8 cellular contexts compared by ENCODE assay signal in genomic region chrX:13690836-13691235, GRCh38. TPM values are rescaled to one million over a fixed set of nuclear protein-coding genes. Genes with fewer than 3 reads are reported as not detected.
DNase-seq lines count a peak whose midpoint lies in the region; ATAC-seq and TF ChIP-seq lines count a peak whose summit lies in the region.

No MANE protein-coding gene starts in this region.

- H3K27me3 Mint-ChIP-seq in CD4-positive, alpha-beta memory T cell, result no peaks in the 10 kb centered on the region
- no peaks in the 10 kb centered on the region for H3K27me3 Mint-ChIP-seq in naive thymus-derived CD8-positive, alpha-beta T cell

- H3K27ac ChIP-seq in CD4-positive, alpha-beta memory T cell (ENCODE audit: low read depth, low read length), result peak overlapping the region; percentile 87
- no peak overlapping the region for H3K27ac ChIP-seq in HUES48 (ENCODE audit: low read depth, low read length)
- H3K27ac ChIP-seq in brain microvascular endothelial cell, result no peak overlapping the region

- H3K9me3 Mint-ChIP-seq in CD4-positive, alpha-beta memory T cell, result no peaks in the 10 kb centered on the region
- peaks cover 0 to 4% (median 0%) of the 10 kb centered on the region in 9 donors for H3K9me3 Mint-ChIP-seq in naive thymus-derived CD8-positive, alpha-beta T cell

- peaks cover 0 to 21% of the 10 kb centered on the region in 2 donors for H3K36me3 Mint-ChIP-seq in CD4-positive, alpha-beta memory T cell
- H3K36me3 Mint-ChIP-seq in naive thymus-derived CD8-positive, alpha-beta T cell, result peaks cover 0 to 6% (median 5%) of the 10 kb centered on the region in 3 donors

- peak in 2 of 5 donors; percentile 18 to 23 for DNase-seq in CD4-positive, alpha-beta memory T cell
- DNase-seq in brain microvascular endothelial cell, result no peak
- DNase-seq in naive thymus-derived CD8-positive, alpha-beta T cell, result peak in 2 of 10 donors; percentile 16 to 23

- H3K4me3 Mint-ChIP-seq in CD4-positive, alpha-beta memory T cell, result peak overlapping the region; percentile 67 to 96 (median 93)
- H3K4me3 Mint-ChIP-seq in naive thymus-derived CD8-positive, alpha-beta T cell, result peak overlapping the region; percentile 84 to 96 (median 92)

- H3K4me1 ChIP-seq in CD4-positive, alpha-beta memory T cell (ENCODE audit: insufficient read depth, low read length), result peaks cover 65% of the 10 kb centered on the region
- H3K4me1 ChIP-seq in HUES48 (ENCODE audit: control insufficient read depth, insufficient read depth, low read length), result peaks cover 45% of the 10 kb centered on the region

- H3K4me1 Mint-ChIP-seq in CD4-positive, alpha-beta memory T cell, result peaks cover 41 to 82% (median 59%) of the 10 kb centered on the region in 4 donors
- H3K4me1 Mint-ChIP-seq in naive thymus-derived CD8-positive, alpha-beta T cell, result peaks cover 23 to 67% (median 51%) of the 10 kb centered on the region in 4 donors

- H3K27me3 ChIP-seq in CD4-positive, alpha-beta memory T cell (ENCODE audit: insufficient read depth, low read length), result no peaks in the 10 kb centered on the region
- H3K27me3 ChIP-seq in HUES48 (ENCODE audit: control insufficient read depth, insufficient read depth, low read length), result peaks cover 15% of the 10 kb centered on the region
- no peaks in the 10 kb centered on the region for H3K27me3 ChIP-seq in brain microvascular endothelial cell (replicated peaks)

- peak overlapping the region in 1 of 2 donors; percentile 52 for H3K4me3 ChIP-seq in CD4-positive, alpha-beta memory T cell (ENCODE audit: low read length in 2 of 2)
- peak overlapping the region; percentile 94 for H3K4me3 ChIP-seq in HUES48 (ENCODE audit: low read depth, low read length)
- H3K4me3 ChIP-seq in brain microvascular endothelial cell (ENCODE audit: low read depth, low read length), result no peak overlapping the region

- CTCF ChIA-PET in CD4-positive, alpha-beta memory T cell (lab: Charles Lee; ENCODE audit: partially characterized antibody), result interaction anchor here (1.3 to 2.3 kb wide), 2 partner anchors 28 to 44 kb away, joined by 6 read pairs; partner anchors contain the start of genes OFD1 and TRAPPC2

- H3K9ac ChIP-seq in HUES48 (ENCODE audit: low read depth, low read length), result no peak overlapping the region

- POLR2A ChIA-PET in CD4-positive, alpha-beta memory T cell (lab: Charles Lee; ENCODE audit: partially characterized antibody), result interaction anchor here (1.6 kb wide), 1 partner anchor 44 kb away, joined by 7 read pairs; the partner anchor contains the start of genes OFD1 and TRAPPC2
- POLR2A ChIA-PET in naive thymus-derived CD8-positive, alpha-beta T cell (lab: Charles Lee), result no interaction called here

- H3K36me3 ChIP-seq in CD4-positive, alpha-beta memory T cell (ENCODE audit: insufficient read depth, low read length), result no peaks in the 10 kb centered on the region
- no peaks in the 10 kb centered on the region for H3K36me3 ChIP-seq in HUES48 (ENCODE audit: control insufficient read depth, insufficient read depth, low read length)
- no peaks in the 10 kb centered on the region for H3K36me3 ChIP-seq in brain microvascular endothelial cell (replicated peaks)

- ATAC-seq in naive thymus-derived CD8-positive, alpha-beta T cell, result no peak
- no peak for ATAC-seq in GM19351 (IDR thresholded peaks at IDR 0.05; ENCODE audit: unreplicated experiment)
- ATAC-seq in GM21515 (IDR thresholded peaks at IDR 0.05; ENCODE audit: unreplicated experiment), result no peak
- no peak for ATAC-seq in HG03439 (IDR thresholded peaks at IDR 0.05; ENCODE audit: unreplicated experiment)
- no peak for ATAC-seq in GM21360 (IDR thresholded peaks at IDR 0.05; ENCODE audit: unreplicated experiment)

- intact Hi-C loops in CD4-positive, alpha-beta memory T cell (cut with micrococcal nuclease), result loop anchor here (2.0 kb wide), 1 partner anchor 32 kb away; no protein-coding TSS in a partner anchor

- no peaks in the 10 kb centered on the region for H3K9me3 ChIP-seq in CD4-positive, alpha-beta memory T cell (ENCODE audit: control insufficient read depth in 1 of 2, low read length in 2 of 2)
- no peaks in the 10 kb centered on the region for H3K9me3 ChIP-seq in HUES48 (ENCODE audit: control insufficient read depth, insufficient read depth, low read length)

- TF ChIP-seq CTCF in brain microvascular endothelial cell (IDR thresholded peaks at IDR 0.05; ENCODE audit: low read depth, low read length, missing control alignments), result peak; percentile 30

- in situ Hi-C loops in brain microvascular endothelial cell (cut with HindIII; ENCODE audit: low pct_ligation_motif_present, low sequenced_read_pairs), result no loop called here

- H3K27ac Mint-ChIP-seq in CD4-positive, alpha-beta memory T cell, result peak overlapping the region; percentile 79 to 96 (median 93)
- peak overlapping the region in 7 of 10 donors; percentile 78 to 99 (median 95) for H3K27ac Mint-ChIP-seq in naive thymus-derived CD8-positive, alpha-beta T cell

RNA-seq across cellular contexts. Expression of gene RAB9A, which starts 1.9 kb away (rescaled TPM):
- total RNA-seq in CD4-positive, alpha-beta memory T cell, result 10 to 100 TPM; 19.9 to 22.7 TPM
- polyA plus RNA-seq in CD4-positive, alpha-beta memory T cell, result 10 to 100 TPM; 31.7 to 33.4 TPM
- 10 to 100 TPM; 13.7 to 14.0 TPM for total RNA-seq in naive thymus-derived CD8-positive, alpha-beta T cell
- 10 to 100 TPM; 15.6 to 22.1 (median 17.3) TPM for polyA plus RNA-seq in naive thymus-derived CD8-positive, alpha-beta T cell

RNA-seq across cellular contexts. Expression of gene TCEANC, which starts 37.9 kb away (rescaled TPM):
- total RNA-seq in CD4-positive, alpha-beta memory T cell, result 10 to 100 TPM; 14.6 to 16.3 TPM
- 10 to 100 TPM in 1 of 2 donors, 1 to 10 TPM in 1; 9.6 to 10.3 TPM for polyA plus RNA-seq in CD4-positive, alpha-beta memory T cell
- total RNA-seq in naive thymus-derived CD8-positive, alpha-beta T cell, result 10 to 100 TPM; 13.7 to 14.5 TPM
- polyA plus RNA-seq in naive thymus-derived CD8-positive, alpha-beta T cell, result 10 to 100 TPM in 1 of 3 donors, 1 to 10 TPM in 2; 6.2 to 11.5 (median 8.7) TPM

RNA-seq across cellular contexts. Expression of gene TRAPPC2, which starts 43.6 kb away (rescaled TPM):
- 10 to 100 TPM; 36.6 to 39.6 TPM for total RNA-seq in CD4-positive, alpha-beta memory T cell
- polyA plus RNA-seq in CD4-positive, alpha-beta memory T cell, result 10 to 100 TPM; 33.1 to 45.9 TPM
- 10 to 100 TPM; 34.3 to 35.5 TPM for total RNA-seq in naive thymus-derived CD8-positive, alpha-beta T cell
- 10 to 100 TPM; 25.7 to 51.5 (median 31.9) TPM for polyA plus RNA-seq in naive thymus-derived CD8-positive, alpha-beta T cell

RNA-seq across cellular contexts. Expression of gene OFD1, which starts 43.7 kb away (rescaled TPM):
- total RNA-seq in CD4-positive, alpha-beta memory T cell, result 100 to 1,000 TPM; 135 TPM
- 10 to 100 TPM; 22.0 to 39.0 TPM for polyA plus RNA-seq in CD4-positive, alpha-beta memory T cell
- total RNA-seq in naive thymus-derived CD8-positive, alpha-beta T cell, result 100 to 1,000 TPM; 119 to 127 TPM
- 10 to 100 TPM; 27.3 to 37.6 (median 33.8) TPM for polyA plus RNA-seq in naive thymus-derived CD8-positive, alpha-beta T cell
